ENCODE assay signal across 11 cellular contexts in genomic region chr7:75460541-75460940, GRCh38. TPM values are rescaled to one million over a fixed set of nuclear protein-coding genes. Genes with fewer than 3 reads are reported as not detected.
DNase-seq lines count a peak whose midpoint lies in the region; ATAC-seq and TF ChIP-seq lines count a peak whose summit lies in the region.
"Not testable (repeated sequence)": the region's sequence is repeated elsewhere in the genome, so short reads cannot be mapped to it uniquely, and the experiment has no call there.
"Had no signal": no experiment of that assay in that cellular context is flagged by ENCODE, and none has a peak within 500 bp of the region (broad histone marks: within the 10 kb centered on the region; RNA-seq: fewer than 3 reads in every experiment).

No MANE protein-coding gene starts in this region.

- H3K4me3 ChIP-seq in CD8-positive, alpha-beta memory T cell (ENCODE audit: low read length); psoas muscle: not testable (repeated sequence)

- H3K36me3 Mint-ChIP-seq in CD8-positive, alpha-beta memory T cell, result peaks cover 0 to 12% (median 0%) of the 10 kb centered on the region in 3 donors
- not testable (repeated sequence) for H3K36me3 Mint-ChIP-seq in T-helper 1 cell treated with Interleukin-12 subunit alpha and Interleukin-12 subunit beta and Interleukin-4 antibody, amounts not matched to agents 30 μg/mL and 1 μg/mL, for 36 hours (ENCODE audit: low read depth); activated CD8-positive, alpha-beta T cell treated with anti-CD3 and anti-CD28 coated beads, Interleukin-2, amount 10 ng/mL, durations not matched to agents 7 days and 5 days (ENCODE audit: low read depth); memory B cell
- H3K36me3 Mint-ChIP-seq in activated T-helper 2 cell treated with anti-CD3 and anti-CD28 coated beads, Interferon-gamma antibody, Interleukin-2, Interleukin-4, amounts not matched to agents 10 μg/mL and 5 μg/mL and 100 μg/mL, durations not matched to agents 14 hours and 24 hours and 36 hours (ENCODE audit: low read depth), result peaks cover 12% of the 10 kb centered on the region

- not testable (repeated sequence) for DNase-seq in CD8-positive, alpha-beta memory T cell; activated CD8-positive, alpha-beta T cell treated with anti-CD3 and anti-CD28 coated beads, Interleukin-2, amount 10 ng/mL, durations not matched to agents 7 days and 5 days; activated T-helper 2 cell treated with anti-CD3 and anti-CD28 coated beads, Interferon-gamma antibody, Interleukin-2, Interleukin-4, amounts not matched to agents 10 μg/mL and 5 μg/mL and 100 μg/mL, durations not matched to agents 14 hours and 24 hours and 36 hours (ENCODE audit: low spot score); Right ventricle myocardium superior; memory B cell (ENCODE audit: low spot score in 2 of 2); psoas muscle

- peak; percentile 23 for ATAC-seq in activated CD8-positive, alpha-beta T cell treated with anti-CD3 and anti-CD28 coated beads, Interleukin-2, amount 10 ng/mL, durations not matched to agents 7 days and 5 days
- ATAC-seq in Right ventricle myocardium superior (ENCODE audit: poor library complexity) (peak; percentile 39), psoas muscle (peak; percentile 46 to 76 (median 68))
- not testable (repeated sequence) for ATAC-seq in memory B cell (ENCODE audit: low read depth)

- TF ChIP-seq CTCF in psoas muscle (IDR thresholded peaks at IDR 0.05), result not testable (repeated sequence)

- intact Hi-C loops in activated T-helper 2 cell treated with anti-CD3 and anti-CD28 coated beads, Interferon-gamma antibody, Interleukin-2, Interleukin-4, amounts not matched to agents 10 μg/mL and 5 μg/mL and 100 μg/mL, durations not matched to agents 14 hours and 24 hours and 36 hours (cut with micrococcal nuclease); Right ventricle myocardium superior (cut with DNase I); psoas muscle (cut with DNase I): not testable (repeated sequence)

- peak overlapping the region in 5 of 8 donors; percentile 29 to 76 (median 38) for H3K27ac Mint-ChIP-seq in CD8-positive, alpha-beta memory T cell
- not testable (repeated sequence) for H3K27ac Mint-ChIP-seq in T-helper 1 cell treated with Interleukin-12 subunit alpha and Interleukin-12 subunit beta and Interleukin-4 antibody, amounts not matched to agents 30 μg/mL and 1 μg/mL, for 36 hours
- H3K27ac Mint-ChIP-seq in activated CD8-positive, alpha-beta T cell treated with anti-CD3 and anti-CD28 coated beads, Interleukin-2, amount 10 ng/mL, durations not matched to agents 7 days and 5 days, result peak overlapping the region; percentile 7
- H3K27ac Mint-ChIP-seq in activated T-helper 2 cell treated with anti-CD3 and anti-CD28 coated beads, Interferon-gamma antibody, Interleukin-2, Interleukin-4, amounts not matched to agents 10 μg/mL and 5 μg/mL and 100 μg/mL, durations not matched to agents 14 hours and 24 hours and 36 hours, result peak overlapping the region; percentile 33
- H3K27ac Mint-ChIP-seq in memory B cell, result peak overlapping the region; percentile 8

- not testable (repeated sequence) for H3K36me3 ChIP-seq in CD8-positive, alpha-beta memory T cell (ENCODE audit: insufficient read depth, low read length); psoas muscle (ENCODE audit: insufficient read depth in 1 of 2, low read depth in 1 of 2)

- H3K4me3 Mint-ChIP-seq in CD8-positive, alpha-beta memory T cell, result peak overlapping the region in 3 of 7 donors; percentile 19 to 26 (median 21)
- peak overlapping the region; percentile 8 for H3K4me3 Mint-ChIP-seq in T-helper 1 cell treated with Interleukin-12 subunit alpha and Interleukin-12 subunit beta and Interleukin-4 antibody, amounts not matched to agents 30 μg/mL and 1 μg/mL, for 36 hours
- not testable (repeated sequence) for H3K4me3 Mint-ChIP-seq in activated CD8-positive, alpha-beta T cell treated with anti-CD3 and anti-CD28 coated beads, Interleukin-2, amount 10 ng/mL, durations not matched to agents 7 days and 5 days; activated T-helper 2 cell treated with anti-CD3 and anti-CD28 coated beads, Interferon-gamma antibody, Interleukin-2, Interleukin-4, amounts not matched to agents 10 μg/mL and 5 μg/mL and 100 μg/mL, durations not matched to agents 14 hours and 24 hours and 36 hours (ENCODE audit: low read depth); memory B cell

- H3K9me3 Mint-ChIP-seq in CD8-positive, alpha-beta memory T cell; T-helper 1 cell treated with Interleukin-12 subunit alpha and Interleukin-12 subunit beta and Interleukin-4 antibody, amounts not matched to agents 30 μg/mL and 1 μg/mL, for 36 hours; activated CD8-positive, alpha-beta T cell treated with anti-CD3 and anti-CD28 coated beads, Interleukin-2, amount 10 ng/mL, durations not matched to agents 7 days and 5 days (ENCODE audit: insufficient read depth); activated T-helper 2 cell treated with anti-CD3 and anti-CD28 coated beads, Interferon-gamma antibody, Interleukin-2, Interleukin-4, amounts not matched to agents 10 μg/mL and 5 μg/mL and 100 μg/mL, durations not matched to agents 14 hours and 24 hours and 36 hours; memory B cell: not testable (repeated sequence)

- H3K27ac ChIP-seq in CD8-positive, alpha-beta memory T cell (ENCODE audit: low read depth, low read length); psoas muscle: not testable (repeated sequence)

- POLR2A ChIA-PET in CD8-positive, alpha-beta memory T cell (lab: Charles Lee); activated CD8-positive, alpha-beta T cell treated with anti-CD3 and anti-CD28 coated beads, Interleukin-2, amount 10 ng/mL, durations not matched to agents 7 days and 5 days (lab: Charles Lee): not testable (repeated sequence)

- not testable (repeated sequence) for H3K4me1 Mint-ChIP-seq in CD8-positive, alpha-beta memory T cell; T-helper 1 cell treated with Interleukin-12 subunit alpha and Interleukin-12 subunit beta and Interleukin-4 antibody, amounts not matched to agents 30 μg/mL and 1 μg/mL, for 36 hours (ENCODE audit: low read depth); activated CD8-positive, alpha-beta T cell treated with anti-CD3 and anti-CD28 coated beads, Interleukin-2, amount 10 ng/mL, durations not matched to agents 7 days and 5 days (ENCODE audit: low read depth); activated T-helper 2 cell treated with anti-CD3 and anti-CD28 coated beads, Interferon-gamma antibody, Interleukin-2, Interleukin-4, amounts not matched to agents 10 μg/mL and 5 μg/mL and 100 μg/mL, durations not matched to agents 14 hours and 24 hours and 36 hours (ENCODE audit: low read depth); memory B cell

- H3K9me3 ChIP-seq in CD8-positive, alpha-beta memory T cell (ENCODE audit: low read length); psoas muscle: not testable (repeated sequence)

- H3K27me3 ChIP-seq in CD8-positive, alpha-beta memory T cell (ENCODE audit: insufficient read depth, low read length, poor library complexity, severe bottlenecking); psoas muscle (ENCODE audit: insufficient read depth in 3 of 3, low read length in 2 of 3): not testable (repeated sequence)

- CTCF ChIA-PET in CD8-positive, alpha-beta memory T cell (lab: Charles Lee); activated CD8-positive, alpha-beta T cell treated with anti-CD3 and anti-CD28 coated beads, Interleukin-2, amount 10 ng/mL, durations not matched to agents 7 days and 5 days (lab: Charles Lee): not testable (repeated sequence)

- not testable (repeated sequence) for H3K27me3 Mint-ChIP-seq in CD8-positive, alpha-beta memory T cell; T-helper 1 cell treated with Interleukin-12 subunit alpha and Interleukin-12 subunit beta and Interleukin-4 antibody, amounts not matched to agents 30 μg/mL and 1 μg/mL, for 36 hours (ENCODE audit: low read depth); activated CD8-positive, alpha-beta T cell treated with anti-CD3 and anti-CD28 coated beads, Interleukin-2, amount 10 ng/mL, durations not matched to agents 7 days and 5 days (ENCODE audit: low read depth); activated T-helper 2 cell treated with anti-CD3 and anti-CD28 coated beads, Interferon-gamma antibody, Interleukin-2, Interleukin-4, amounts not matched to agents 10 μg/mL and 5 μg/mL and 100 μg/mL, durations not matched to agents 14 hours and 24 hours and 36 hours (ENCODE audit: low read depth); memory B cell

- WGBS in psoas muscle, 3 donors, result 47 to 50% (median 49%) methylated on average over 4 of the region's 5 CpGs

- not testable (repeated sequence) for H3K4me1 ChIP-seq in CD8-positive, alpha-beta memory T cell (ENCODE audit: insufficient read depth, low read length); psoas muscle

RNA-seq across cellular contexts. Expression of gene POM121C, which starts 25.6 kb away (rescaled TPM):
- 10 to 100 TPM; 64.5 to 64.6 TPM for total RNA-seq in CD8-positive, alpha-beta memory T cell
- polyA plus RNA-seq in CD8-positive, alpha-beta memory T cell, result 28.0 TPM
- 10 to 100 TPM; 78.2 to 82.5 TPM for total RNA-seq in activated CD8-positive, alpha-beta T cell treated with anti-CD3 and anti-CD28 coated beads, Interleukin-2, amount 10 ng/mL, durations not matched to agents 7 days and 5 days
- 87.7 and 89.2 TPM in 2 replicates for total RNA-seq in activated T-helper 2 cell treated with anti-CD3 and anti-CD28 coated beads, Interferon-gamma antibody, Interleukin-2, Interleukin-4, amounts not matched to agents 10 μg/mL and 5 μg/mL and 100 μg/mL, durations not matched to agents 14 hours and 24 hours and 36 hours
- total RNA-seq in Right ventricle myocardium superior (17.9 TPM), psoas muscle (10 to 100 TPM; 19.4 to 29.3 (median 23.1) TPM)
- polyA plus RNA-seq in psoas muscle, result 10 to 100 TPM in 1 of 3 donors, 1 to 10 TPM in 2; 7.9 to 18.8 (median 9.2) TPM

RNA-seq across cellular contexts. Expression of gene SPDYE5, which starts 31.6 kb away (rescaled TPM):
- not detected for total RNA-seq in CD8-positive, alpha-beta memory T cell
- 0.58 TPM for polyA plus RNA-seq in CD8-positive, alpha-beta memory T cell
- total RNA-seq in activated CD8-positive, alpha-beta T cell treated with anti-CD3 and anti-CD28 coated beads, Interleukin-2, amount 10 ng/mL, durations not matched to agents 7 days and 5 days, result not detected
- total RNA-seq in activated T-helper 2 cell treated with anti-CD3 and anti-CD28 coated beads, Interferon-gamma antibody, Interleukin-2, Interleukin-4, amounts not matched to agents 10 μg/mL and 5 μg/mL and 100 μg/mL, durations not matched to agents 14 hours and 24 hours and 36 hours, result not detected in 2 replicates
- not detected for total RNA-seq in Right ventricle myocardium superior
- total RNA-seq in psoas muscle, result under 1 TPM in 1 of 4 donors, not detected in 3; 0.28 TPM
- under 1 TPM in 1 of 3 donors, not detected in 2; 0.01 TPM for polyA plus RNA-seq in psoas muscle
- total RNA-seq: H1, H9, IMR-90 had no signal
- polyA plus RNA-seq: CD14-positive monocyte, H1, IMR-90 had no signal
